Comparison of ENCODE assay signal across 22 cellular contexts in genomic region chr2:43034921-43035320, GRCh38.
"Had no signal": no experiment of that assay in that cellular context is flagged by ENCODE, and none has a peak within 500 bp of the region (broad histone marks: within the 10 kb centered on the region; RNA-seq: fewer than 3 reads in every experiment).

No MANE protein-coding gene starts in this region.

- H3K27me3 ChIP-seq: brain microvascular endothelial cell had no signal

- H3K36me3 Mint-ChIP-seq: activated naive CD8-positive, alpha-beta T cell had no signal

- H3K27ac ChIP-seq: brain microvascular endothelial cell, epithelial cell of prostate had no signal

- ATAC-seq: activated T-cell treated with anti-CD3 and anti-CD28 coated beads, Interleukin-2, amount 50 U/mL, for 72 hours had no signal

- DNase-seq: activated CD4-positive, alpha-beta memory T cell treated with anti-CD3 and anti-CD28 coated beads, Interleukin-2, amount 10 ng/mL, durations not matched to agents 7 days and 5 days; activated CD4-positive, alpha-beta T cell treated with anti-CD3 and anti-CD28 coated beads for 4 hours; activated CD4-positive, alpha-beta T cell treated with anti-CD3 and anti-CD28 coated beads, Interleukin-2, amount 10 ng/mL, durations not matched to agents 7 days and 5 days; activated CD4-positive, alpha-beta T cell treated with anti-CD3 and anti-CD28 coated beads, Interleukin-2, amount 50 U/mL, for 4 hours; activated CD4-positive, CD25-positive, alpha-beta regulatory T cell; activated CD4-positive, CD25-positive, alpha-beta regulatory T cell treated with anti-CD3 and anti-CD28 coated beads, Interleukin-2, amount 50 U/mL, for 72 hours; activated CD8-positive, alpha-beta memory T cell treated with anti-CD3 and anti-CD28 coated beads, Interleukin-2, amount 50 U/mL, for 48 hours; activated gamma-delta T cell treated with Interleukin-2 at 50 U/mL for 16 hours; activated naive CD4-positive, alpha-beta T cell treated with anti-CD3 and anti-CD28 coated beads, Interleukin-2, amount 50 U/mL, for 16 hours; activated naive CD4-positive, alpha-beta T cell treated with Interleukin-2 at 50 U/mL for 16 hours; activated T-cell treated with anti-CD3 and anti-CD28 coated beads for 4 hours; activated T-cell treated with anti-CD3 and anti-CD28 coated beads, Interleukin-2, amount 50 U/mL, for 24 hours; activated T-cell treated with anti-CD3 and anti-CD28 coated beads, Interleukin-2, amount 50 U/mL, for 72 hours; amniotic stem cell; anterior cingulate cortex; brain microvascular endothelial cell; effector CD8-positive, alpha-beta T cell; foreskin fibroblast; T-helper 2 cell had no signal

- H3K4me3 Mint-ChIP-seq: activated CD4-positive, alpha-beta memory T cell treated with anti-CD3 and anti-CD28 coated beads, Interleukin-2, amount 10 ng/mL, durations not matched to agents 7 days and 5 days; activated CD4-positive, alpha-beta T cell treated with anti-CD3 and anti-CD28 coated beads, Interleukin-2, amount 10 ng/mL, durations not matched to agents 7 days and 5 days; activated naive CD8-positive, alpha-beta T cell; activated T-cell treated with anti-CD3 and anti-CD28 coated beads, Interleukin-2, amount 50 U/mL, for 24 hours; activated T-cell treated with anti-CD3 and anti-CD28 coated beads, Interleukin-2, amount 50 U/mL, for 72 hours; central memory CD8-positive, alpha-beta T cell had no signal

- H3K27me3 Mint-ChIP-seq: activated CD4-positive, alpha-beta memory T cell treated with anti-CD3 and anti-CD28 coated beads, Interleukin-2, amount 10 ng/mL, durations not matched to agents 7 days and 5 days; activated CD4-positive, alpha-beta T cell treated with anti-CD3 and anti-CD28 coated beads, Interleukin-2, amount 10 ng/mL, durations not matched to agents 7 days and 5 days; activated naive CD8-positive, alpha-beta T cell; activated T-cell treated with anti-CD3 and anti-CD28 coated beads, Interleukin-2, amount 50 U/mL, for 24 hours; central memory CD8-positive, alpha-beta T cell had no signal

- H3K27ac Mint-ChIP-seq: activated CD4-positive, alpha-beta memory T cell treated with anti-CD3 and anti-CD28 coated beads, Interleukin-2, amount 10 ng/mL, durations not matched to agents 7 days and 5 days; activated CD4-positive, alpha-beta T cell treated with anti-CD3 and anti-CD28 coated beads, Interleukin-2, amount 10 ng/mL, durations not matched to agents 7 days and 5 days; activated naive CD8-positive, alpha-beta T cell; activated T-cell treated with anti-CD3 and anti-CD28 coated beads, Interleukin-2, amount 50 U/mL, for 24 hours; activated T-cell treated with anti-CD3 and anti-CD28 coated beads, Interleukin-2, amount 50 U/mL, for 72 hours had no signal

- H3K4me1 Mint-ChIP-seq: central memory CD8-positive, alpha-beta T cell had no signal

- H3K9me3 Mint-ChIP-seq: activated CD4-positive, alpha-beta memory T cell treated with anti-CD3 and anti-CD28 coated beads, Interleukin-2, amount 10 ng/mL, durations not matched to agents 7 days and 5 days; activated CD4-positive, alpha-beta T cell treated with anti-CD3 and anti-CD28 coated beads, Interleukin-2, amount 10 ng/mL, durations not matched to agents 7 days and 5 days; activated T-cell treated with anti-CD3 and anti-CD28 coated beads, Interleukin-2, amount 50 U/mL, for 24 hours; activated T-cell treated with anti-CD3 and anti-CD28 coated beads, Interleukin-2, amount 50 U/mL, for 72 hours; central memory CD8-positive, alpha-beta T cell had no signal

- H3K36me3 ChIP-seq: brain microvascular endothelial cell had no signal
